Comparison of ENCODE assay signal across 12 cellular contexts in the genomic region with DNA sequence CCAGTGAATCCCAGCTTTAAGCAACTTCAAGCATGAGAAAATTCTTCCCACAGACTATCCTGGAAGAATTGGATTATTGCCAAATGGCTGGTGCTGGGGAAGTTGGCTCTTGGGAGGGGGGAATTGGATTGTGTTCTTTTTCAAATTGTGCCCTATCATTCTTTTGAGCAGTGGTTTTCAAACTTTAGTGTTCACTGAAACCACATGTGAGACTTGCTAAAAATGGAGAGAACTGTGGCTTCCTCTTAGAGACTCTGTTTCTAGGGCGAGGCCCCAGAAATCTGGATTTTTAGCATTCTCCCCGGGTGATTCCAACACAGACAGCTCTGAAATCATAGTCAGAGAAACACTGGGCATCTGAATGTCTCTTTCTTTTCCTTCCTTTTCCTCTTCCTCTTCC. TPM values are rescaled to one million over a fixed set of nuclear protein-coding genes. Genes with fewer than 3 reads are reported as not detected.
DNase-seq lines count a peak whose midpoint lies in the region; ATAC-seq and TF ChIP-seq lines count a peak whose summit lies in the region.
"Had no signal": no experiment of that assay in that cellular context is flagged by ENCODE, and none has a peak within 500 bp of the region (broad histone marks: within the 10 kb centered on the region; RNA-seq: fewer than 3 reads in every experiment).

No MANE protein-coding gene starts in this region.

- intact Hi-C loops in activated CD4-positive, alpha-beta T cell treated with anti-CD3 and anti-CD28 coated beads for 36 hours (cut with DNase I, micrococcal nuclease) = loop anchor here in 1 of 2 experiments (10.0 kb wide), 1 partner anchor 347 kb away; no protein-coding TSS in a partner anchor
- intact Hi-C loops in mucosa of descending colon (cut with DNase I, micrococcal nuclease) = no loop called here

- no peaks in the 10 kb centered on the region for H3F3A ChIP-seq in GM23338 (replicated peaks; ENCODE audit: low read depth)

- no peaks in the 10 kb centered on the region for H3K9me3 Mint-ChIP-seq in activated CD4-positive, alpha-beta T cell treated with anti-CD3 and anti-CD28 coated beads for 36 hours (ENCODE audit: low read depth)
- no peaks in the 10 kb centered on the region for H3K9me3 Mint-ChIP-seq in GM23338

- ATAC-seq in activated CD4-positive, alpha-beta T cell treated with anti-CD3 and anti-CD28 coated beads for 36 hours = peak; percentile 21
- ATAC-seq in GM23338 = no peak
- ATAC-seq in mucosa of descending colon = peak; percentile 36
- no peak for ATAC-seq in HG03097 (IDR thresholded peaks at IDR 0.05; ENCODE audit: low FRiP score, unreplicated experiment)
- ATAC-seq: Panc1 had no signal

- no peak overlapping the region for H3K4me3 Mint-ChIP-seq in activated CD4-positive, alpha-beta T cell treated with anti-CD3 and anti-CD28 coated beads for 36 hours
- H3K4me3 Mint-ChIP-seq in GM23338 = no peak overlapping the region

- H3K9me2 ChIP-seq in GM23338 (ENCODE audit: insufficient read depth) = no peaks in the 10 kb centered on the region

- no peaks in the 10 kb centered on the region for H3K36me3 Mint-ChIP-seq in activated CD4-positive, alpha-beta T cell treated with anti-CD3 and anti-CD28 coated beads for 36 hours (ENCODE audit: low read depth)
- H3K36me3 Mint-ChIP-seq in GM23338 (ENCODE audit: low read depth) = no peaks in the 10 kb centered on the region

- no peaks in the 10 kb centered on the region for H3K79me2 ChIP-seq in GM23338 (replicated peaks; ENCODE audit: insufficient read depth)

- no peaks in the 10 kb centered on the region for H3K9me3 ChIP-seq in mucosa of descending colon

- POLR2A ChIA-PET in activated CD4-positive, alpha-beta T cell treated with anti-CD3 and anti-CD28 coated beads for 36 hours (lab: Charles Lee) = no interaction called here

- H3K27me3 Mint-ChIP-seq in activated CD4-positive, alpha-beta T cell treated with anti-CD3 and anti-CD28 coated beads for 36 hours = peaks cover 2% of the 10 kb centered on the region
- H3K27me3 Mint-ChIP-seq in GM23338 (ENCODE audit: insufficient read depth, low read depth, poor library complexity) = peaks cover 2% of the 10 kb centered on the region

- H3K27ac ChIP-seq in GM23338 (ENCODE audit: low read depth) = no peak overlapping the region
- H3K27ac ChIP-seq: C4-2B had no signal

- H3K27me3 ChIP-seq in GM23338 (ENCODE audit: insufficient read depth) = no peaks in the 10 kb centered on the region

- peak overlapping the region; percentile 11 for H3K27ac Mint-ChIP-seq in activated CD4-positive, alpha-beta T cell treated with anti-CD3 and anti-CD28 coated beads for 36 hours
- no peak overlapping the region for H3K27ac Mint-ChIP-seq in GM23338

- no peak overlapping the region for H3K4me3 ChIP-seq in GM23338
- no peak overlapping the region for H3K4me3 ChIP-seq in mucosa of descending colon

- no peak overlapping the region for H3K4me2 ChIP-seq in GM23338

- no peaks in the 10 kb centered on the region for H3K36me3 ChIP-seq in GM23338 (ENCODE audit: insufficient read depth)
- no peaks in the 10 kb centered on the region for H3K36me3 ChIP-seq in mucosa of descending colon (ENCODE audit: low read depth)

- 0 out of 2 replicates have a peak overlapping the region, but pooled peaks have one; percentile 18 for H2AFZ ChIP-seq in GM23338

- DNase-seq in activated CD4-positive, alpha-beta T cell treated with anti-CD3 and anti-CD28 coated beads for 36 hours = no peak
- no peak for DNase-seq in activated CD4-positive, alpha-beta T cell treated with anti-CD3 and anti-CD28 coated beads, Interleukin-2, amount 50 U/mL, for 48 hours
- DNase-seq in GM23338 (ENCODE audit: low spot score) = no peak
- peak; percentile 55 for DNase-seq in SW480 (ENCODE audit: low spot score)
- no peak for DNase-seq in mucosa of descending colon
- DNase-seq in hypothalamus (lab: John Stamatoyannopoulos, UW) = no peak
- no peak for DNase-seq in AML-193 (lab: John Stamatoyannopoulos, UW)

- no peaks in the 10 kb centered on the region for H4K20me1 ChIP-seq in GM23338 (replicated peaks; ENCODE audit: insufficient read depth)

- CTCF ChIA-PET in activated CD4-positive, alpha-beta T cell treated with anti-CD3 and anti-CD28 coated beads for 36 hours (lab: Charles Lee) = interaction anchor here (0.6 to 2.1 kb wide), 9 partner anchors 11 to 121 kb away, joined by 3 to 12 read pairs (median 4); partner anchors contain the start of gene OTUB2

- H3K4me1 ChIP-seq in GM23338 (ENCODE audit: insufficient read depth) = no peaks in the 10 kb centered on the region
- H3K4me1 ChIP-seq in mucosa of descending colon (ENCODE audit: low read depth) = peaks cover 2% of the 10 kb centered on the region

- TF ChIP-seq CTCF in GM23338 (conservative IDR thresholded peaks at IDR 0.05; ENCODE audit: low read depth in 2 of 2) (no peak), mucosa of descending colon (IDR thresholded peaks at IDR 0.05) (no peak)

- peaks cover 33% of the 10 kb centered on the region for H3K4me1 Mint-ChIP-seq in activated CD4-positive, alpha-beta T cell treated with anti-CD3 and anti-CD28 coated beads for 36 hours
- peaks cover 4% of the 10 kb centered on the region; the same call in 2 of the 3 replicates for H3K4me1 Mint-ChIP-seq in GM23338

TF ChIP-seq in GM23338, 12 proteins besides CTCF, POLR2A, EP300 and RAD21:
- no peak for TF ChIP-seq EZH2 (IDR thresholded peaks at IDR 0.05; ENCODE audit: low read depth, unreplicated experiment)
- TF ChIP-seq NANOG (IDR thresholded peaks at IDR 0.05; ENCODE audit: borderline replicate concordance) = no peak
- TF ChIP-seq ZNF331 (CRISPR knock-in tag; IDR thresholded peaks at IDR 0.05; ENCODE audit: low read depth) = no peak
- no peak for TF ChIP-seq CREB1 (CRISPR knock-in tag; IDR thresholded peaks at IDR 0.05; ENCODE audit: low read depth)
- TF ChIP-seq ETS1 (IDR thresholded peaks at IDR 0.05) = no peak
- TF ChIP-seq ZNF114 (CRISPR knock-in tag; IDR thresholded peaks at IDR 0.05) = no peak
- TF ChIP-seq STAT1 (IDR thresholded peaks at IDR 0.05; ENCODE audit: unreplicated experiment) = no peak
- no peak for TF ChIP-seq JUNB (IDR thresholded peaks at IDR 0.05; ENCODE audit: unreplicated experiment)
- no peak for TF ChIP-seq POLR2AphosphoS5 (IDR thresholded peaks at IDR 0.05; ENCODE audit: low read depth)

RNA-seq across cellular contexts. Expression of gene OTUB2, which starts 14.3 kb away (rescaled TPM):
- total RNA-seq in activated CD4-positive, alpha-beta T cell treated with anti-CD3 and anti-CD28 coated beads for 36 hours = under 1 TPM; 0.75 to 0.93 TPM
- total RNA-seq in GM23338 (2014; rRNA removed; shearing (Covaris generic)) = 4.1 and 4.4 TPM in 2 replicates
- 1.9 and 2.1 TPM in 2 replicates for polyA plus RNA-seq in GM23338 (2016; fragmentation: Nextera tagmentation; extraction: Ambion mirVana)
- 1 to 10 TPM; 1.3 to 3.5 (median 1.4) TPM for total RNA-seq in mucosa of descending colon

RNA-seq across cellular contexts. Expression of gene CCDC197, which starts 14.7 kb away (rescaled TPM):
- under 1 TPM; 0.34 to 0.53 TPM for total RNA-seq in activated CD4-positive, alpha-beta T cell treated with anti-CD3 and anti-CD28 coated beads for 36 hours
- total RNA-seq in GM23338 (2014; rRNA removed; shearing (Covaris generic)) = not detected in 2 replicates
- not detected in 2 replicates for polyA plus RNA-seq in GM23338 (2016; fragmentation: Nextera tagmentation; extraction: Ambion mirVana)
- total RNA-seq in mucosa of descending colon = not detected
- total RNA-seq: glomerular endothelial cell, subcutaneous adipose tissue had no signal

RNA-seq across cellular contexts. Expression of gene ASB2, which starts 35.4 kb away (rescaled TPM):
- total RNA-seq in activated CD4-positive, alpha-beta T cell treated with anti-CD3 and anti-CD28 coated beads for 36 hours = 10 to 100 TPM; 24.8 to 25.5 TPM
- 1.2 and 2.3 TPM in 2 replicates for total RNA-seq in GM23338 (2014; rRNA removed; shearing (Covaris generic))
- polyA plus RNA-seq in GM23338 (2016; fragmentation: Nextera tagmentation; extraction: Ambion mirVana) = 1.5 and 1.7 TPM in 2 replicates
- total RNA-seq in mucosa of descending colon = 10 to 100 TPM in 1 of 3 donors, 1 to 10 TPM in 2; 5.2 to 89.1 (median 8.8) TPM

Comparison
In these comparisons a context has a peak if more than half of its experiments do, and no peak if none do; other contexts are left out.
1. ATAC-seq: peak in activated CD4-positive, alpha-beta T cell treated with anti-CD3 and anti-CD28 coated beads for 36 hours (single experiment) and mucosa of descending colon (single experiment); none in GM23338 (single experiment) and HG03097 (single experiment).